Comparison of ENCODE assay signal across 8 cellular contexts in the genomic region with DNA sequence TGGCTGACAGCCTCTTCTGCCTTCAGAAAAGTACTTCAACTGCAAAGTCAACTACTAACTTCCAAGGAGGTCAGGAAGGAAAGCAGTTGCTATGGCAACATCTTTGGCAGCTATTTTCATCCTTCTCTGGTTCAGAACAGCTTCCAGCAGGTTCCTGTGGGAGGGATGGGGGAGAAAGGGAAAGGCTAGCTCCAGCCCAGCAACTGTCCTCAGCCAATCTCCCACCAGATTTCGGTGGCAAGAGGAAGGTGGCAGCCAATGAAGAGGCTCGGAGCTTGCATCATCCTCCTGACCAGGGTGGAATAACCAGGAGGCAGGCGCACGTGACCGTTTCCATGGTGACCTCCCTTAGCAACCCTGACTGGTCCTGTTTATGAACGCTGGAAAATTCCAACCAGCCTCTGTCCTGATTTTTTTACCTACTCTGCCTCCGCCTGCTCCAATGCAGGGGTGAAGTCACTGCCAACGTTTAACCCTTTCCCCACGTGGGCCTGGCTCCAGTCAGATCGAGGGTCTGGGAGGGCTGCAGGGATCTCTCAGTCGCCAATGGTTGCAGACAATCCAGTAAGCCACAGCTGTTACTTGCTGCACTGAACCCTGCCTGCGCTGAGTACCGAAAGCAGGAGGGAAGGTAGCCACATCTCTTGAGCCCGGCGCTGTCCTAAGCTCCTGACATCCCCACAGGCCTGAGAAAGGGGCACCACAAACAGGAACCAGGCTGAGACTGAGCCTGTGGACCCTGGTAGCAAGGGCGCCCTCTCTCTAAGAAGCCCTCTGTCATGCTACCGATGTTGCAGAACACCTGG. TPM values are rescaled to one million over a fixed set of nuclear protein-coding genes. Genes with fewer than 3 reads are reported as not detected.
DNase-seq lines count a peak whose midpoint lies in the region; ATAC-seq, FAIRE-seq and TF ChIP-seq lines count a peak whose summit lies in the region.

No MANE protein-coding gene starts in this region.

- H2AFZ ChIP-seq in H1 (ENCODE audit: low read length), result no peak overlapping the region

- peak; percentile 42 for FAIRE-seq in H1 (lab: Jason Lieb, UNC)

- peak in 1 of 2 experiments; percentile 68; a peak in 2 of 3 replicates for TF ChIP-seq POLR2A in H1 (IDR thresholded peaks at IDR 0.05; ENCODE audit: control extremely low read depth in 1 of 2, low read depth in 2 of 2, low read length in 2 of 2)

- DNase-seq in Caki2 (ENCODE audit: low read depth), result peak; percentile 100
- DNase-seq in NCI-H1436 treated with DMSO at 0.1 percent for 48 hours (lab: John Stamatoyannopoulos, UW), result peak; percentile 96
- DNase-seq in SKM-1 (lab: John Stamatoyannopoulos, UW; ENCODE audit: unreplicated experiment), result peak; percentile 88
- DNase-seq in H1 (ENCODE audit: low read depth in 1 of 2, low spot score in 2 of 2), result peak; percentile 95 to 97
- peak; percentile 64 for DNase-seq in stimulated activated naive CD8-positive, alpha-beta T cell treated with anti-CD3 and anti-CD28 coated beads, Interleukin-15, Interleukin-2, amounts not matched to agents 100 U/mL and 50 U/mL, for 24 hours

- H2BK15ac ChIP-seq in H1 (ENCODE audit: low read length), result peak overlapping the region; percentile 20; the same call in 1 of the 2 replicates

- peak overlapping the region; percentile 94 for H4K91ac ChIP-seq in H1 (replicated peaks; ENCODE audit: insufficient read length, low read length)

- H4K20me1 ChIP-seq in H1 (replicated peaks in 1 of 2; ENCODE audit: control insufficient read depth in 1 of 2, insufficient read depth in 2 of 2, low read length in 2 of 2), result no peaks in the 10 kb centered on the region

- TF ChIP-seq CTCF in H1 (IDR thresholded peaks at IDR 0.05; ENCODE audit: control extremely low read depth in 1 of 3, insufficient read depth in 1 of 3, low read depth in 1 of 3, low read length in 3 of 3), result no peak
- TF ChIP-seq CTCF in liver (IDR thresholded peaks at IDR 0.05; ENCODE audit: low read depth, low read length, missing input control), result no peak

- peak overlapping the region; percentile 84 to 86 for H3K4me2 ChIP-seq in H1 (ENCODE audit: insufficient read depth in 1 of 2, low read depth in 2 of 2, low read length in 2 of 2)

- no peak; a peak in 1 of 3 replicates for TF ChIP-seq EP300 in H1 (IDR thresholded peaks at IDR 0.05; ENCODE audit: borderline replicate concordance in 1 of 2, low read depth in 2 of 2, low read length in 2 of 2)

- H3K79me2 ChIP-seq in H1 (ENCODE audit: control insufficient read depth in 1 of 2, insufficient read depth in 2 of 2, low read length in 2 of 2), result no peaks in the 10 kb centered on the region

- 4% methylated on average over 17 of the region's 17 CpGs; no CpG with 5 or more reads in 1 of the 2 experiments for WGBS in H1 (ENCODE audit: extremely low coverage in 1 of 2, insufficient coverage in 1 of 2, insufficient read length in 1 of 2, insufficient replicate concordance in 2 of 2, low coverage in 1 of 2, low lambda C conversion rate in 2 of 2, missing lambda C conversion rate in 1 of 2), 2 experiments
- 18% methylated on average over 17 of the region's 17 CpGs for WGBS in liver

- H4K8ac ChIP-seq in H1 (ENCODE audit: extremely low read depth, insufficient read depth, low read length), result peak overlapping the region; percentile 97

- H2BK12ac ChIP-seq in H1 (ENCODE audit: low read depth, low read length), result peak overlapping the region; percentile 99

- H3K27me3 ChIP-seq in H1 (replicated peaks in 1 of 4; ENCODE audit: control insufficient read depth in 3 of 4, extremely low read depth in 1 of 4, insufficient read depth in 3 of 4, low read length in 3 of 4), result no peaks in the 10 kb centered on the region
- H3K27me3 ChIP-seq in liver (ENCODE audit: control insufficient read depth in 4 of 4, insufficient read depth in 4 of 4, low read length in 3 of 4), result no peaks in the 10 kb centered on the region

- no peak overlapping the region for H3K14ac ChIP-seq in H1 (ENCODE audit: insufficient read length)

- no peak overlapping the region for H3K23ac ChIP-seq in H1 (ENCODE audit: insufficient read length)

- no peaks in the 10 kb centered on the region for H3K36me3 ChIP-seq in H1 (ENCODE audit: control insufficient read depth in 2 of 4, insufficient read depth in 4 of 4, low read length in 3 of 4)
- H3K36me3 ChIP-seq in liver (ENCODE audit: control insufficient read depth in 4 of 4, insufficient read depth in 3 of 4, low read depth in 1 of 4, low read length in 3 of 4), result no peaks in the 10 kb centered on the region

- H2BK5ac ChIP-seq in H1 (ENCODE audit: low read depth, low read length), result peak overlapping the region; percentile 99

- no peaks in the 10 kb centered on the region; the same call in none of the 2 replicates for H3K23me2 ChIP-seq in H1 (ENCODE audit: low read depth, low read length)

- H3K9me3 ChIP-seq in H1 (ENCODE audit: insufficient read depth in 2 of 2, low read depth in 1 of 2, low read length in 1 of 2) (no peaks in the 10 kb centered on the region), liver (ENCODE audit: control insufficient read depth in 4 of 4, low read length in 3 of 4) (no peaks in the 10 kb centered on the region)

- CTCF ChIA-PET in H1 (lab: Charles Lee; ENCODE audit: partially characterized antibody), result interaction anchor here (0.6 to 29.0 kb wide), 10 partner anchors 11 to 1081 kb away, joined by 3 to 809 read pairs (median 6); a partner anchor contains a TSS

- ATAC-seq in GM21825 (IDR thresholded peaks at IDR 0.05; ENCODE audit: unreplicated experiment) (peak; percentile 38), HG02571 (IDR thresholded peaks at IDR 0.05; ENCODE audit: unreplicated experiment) (no peak)
- peak; percentile 62 for ATAC-seq in stimulated activated naive CD8-positive, alpha-beta T cell treated with anti-CD3 and anti-CD28 coated beads, Interleukin-15, Interleukin-2, amounts not matched to agents 100 U/mL and 50 U/mL, for 24 hours

- peak overlapping the region; percentile 97; the same call in 1 of the 2 replicates for H2BK20ac ChIP-seq in H1 (ENCODE audit: low read length)

- H3K18ac ChIP-seq in H1 (ENCODE audit: extremely low read depth, low read length), result peak overlapping the region; percentile 99

- peak overlapping the region; percentile 98 for H2BK120ac ChIP-seq in H1 (replicated peaks; ENCODE audit: low read depth, low read length)

- POLR2A ChIA-PET in H1 (lab: Charles Lee; ENCODE audit: partially characterized antibody), result interaction anchor here (0.5 to 29.8 kb wide), 9 partner anchors 18 to 727 kb away, joined by 3 to 1569 read pairs (median 5); a partner anchor contains a TSS

- H3K4me3 ChIP-seq in H1 (ENCODE audit: extremely low read depth in 1 of 4, insufficient read depth in 2 of 4, low read depth in 3 of 4, low read length in 4 of 4) (peak overlapping the region; percentile 24 to 49 (median 40); a peak in 7 of 8 replicates), liver (ENCODE audit: low read depth in 1 of 3, low read length in 3 of 3) (no peak overlapping the region)

- H3K79me1 ChIP-seq in H1 (ENCODE audit: low read depth, low read length), result no peaks in the 10 kb centered on the region

- H3K9ac ChIP-seq in H1 (replicated peaks in 1 of 4; ENCODE audit: extremely low read depth in 1 of 4, low read depth in 3 of 4, low read length in 3 of 4) (peak overlapping the region in 3 of 4 experiments; percentile 77 to 91 (median 87); a peak in 6 of 7 replicates), liver (ENCODE audit: low read depth in 1 of 2, low read length in 2 of 2) (peak overlapping the region; percentile 4 to 10)

- H3K27ac ChIP-seq in H1 (ENCODE audit: low read depth, low read length), result peak overlapping the region; percentile 96
- peak overlapping the region; percentile 89 to 97 for H3K27ac ChIP-seq in liver (ENCODE audit: low read depth in 1 of 2, low read length in 2 of 2)

- peak overlapping the region; percentile 93 for H4K5ac ChIP-seq in H1 (ENCODE audit: insufficient read length, low read depth, low read length)

- peaks cover 44 to 56% (median 49%) of the 10 kb centered on the region in 4 experiments for H3K4me1 ChIP-seq in H1 (replicated peaks in 1 of 4; ENCODE audit: control insufficient read depth in 3 of 4, insufficient read depth in 4 of 4, low read length in 3 of 4)
- peaks cover 10 to 42% (median 22%) of the 10 kb centered on the region in 4 donors for H3K4me1 ChIP-seq in liver (ENCODE audit: control insufficient read depth in 4 of 4, insufficient read depth in 4 of 4, low read length in 3 of 4)

- peak overlapping the region; percentile 79 for H3K56ac ChIP-seq in H1 (replicated peaks; ENCODE audit: insufficient read length, low read depth, low read length)

- peak overlapping the region; percentile 100; the same call in 1 of the 2 replicates for H2AK5ac ChIP-seq in H1 (ENCODE audit: low read depth, low read length)

- TF ChIP-seq RAD21 in H1 (IDR thresholded peaks at IDR 0.05 in 1 of 2, conservative IDR thresholded peaks at IDR 0.05 in 1 of 2; ENCODE audit: low read depth in 2 of 2, low read length in 2 of 2), result no peak
- TF ChIP-seq RAD21 in liver (IDR thresholded peaks at IDR 0.05), result no peak

- H3K4ac ChIP-seq in H1 (replicated peaks; ENCODE audit: insufficient read length, low read depth, low read length), result peak overlapping the region; percentile 92

- in situ Hi-C loops in Caki2 (cut with HindIII; ENCODE audit: low pct_unique_long_range_greater_than_20kb, low sequenced_read_pairs), result no loop called here

RNA-seq across cellular contexts. Expression of a gene that starts 11.2 kb away (rescaled TPM):
- 107 and 234 TPM in 2 replicates for total RNA-seq in Caki2 (2014; rRNA removed; shearing (Covaris generic); ENCODE audit: low replicate concordance)
- total RNA-seq in H1 (2021; fragmentation: NEBNext Ultra II Directional; extraction: Animal tissue kit (Norgen Biotek cat#: 25700)), result 911 and 984 TPM in 2 replicates
- polyA plus RNA-seq in H1 (2011; rRNA removed) (115 and 138 TPM in 2 replicates), liver (1,000 to 10,000 TPM in 1 of 2 donors, 10 to 100 TPM in 1; 11.9 to 3,868 TPM)
- polyA plus RNA-seq in H1 (2011; cell fraction: cytosol; rRNA removed), result 212 TPM
- polyA plus RNA-seq in H1 (2011; cell fraction: nucleus; rRNA removed), result 619 TPM
- 175 to 282 TPM (median 222 TPM) in 4 replicates for polyA plus RNA-seq in H1 (2012, experiment 1 of 2)
- 15.8 TPM for polyA plus RNA-seq in H1 (2012, experiment 2 of 2)
- polyA plus RNA-seq in H1 (2013, experiment 1 of 2), result 300 TPM
- polyA plus RNA-seq in H1 (2013, experiment 2 of 2), result 230 TPM
- 1,379 and 1,792 TPM in 2 replicates for polyA minus RNA-seq in H1 (2011; rRNA and poly(A)+ RNA removed)
- 1,548 TPM for polyA minus RNA-seq in H1 (2011; cell fraction: cytosol; rRNA and poly(A)+ RNA removed)
- polyA minus RNA-seq in H1 (2011; cell fraction: nucleus; rRNA and poly(A)+ RNA removed), result 4,417 TPM
- total RNA-seq in liver, result 1,000 to 10,000 TPM; 3,688 to 8,306 TPM

RNA-seq across cellular contexts. Expression of a gene that starts 37.2 kb away (rescaled TPM):
- 42.2 and 58.0 TPM in 2 replicates for total RNA-seq in Caki2 (2014; rRNA removed; shearing (Covaris generic); ENCODE audit: low replicate concordance)
- 59.4 and 59.8 TPM in 2 replicates for total RNA-seq in H1 (2021; fragmentation: NEBNext Ultra II Directional; extraction: Animal tissue kit (Norgen Biotek cat#: 25700))
- polyA plus RNA-seq in H1 (2011; rRNA removed), result 77.7 and 111 TPM in 2 replicates
- polyA plus RNA-seq in H1 (2011; cell fraction: cytosol; rRNA removed), result 81.5 TPM
- 125 TPM for polyA plus RNA-seq in H1 (2011; cell fraction: nucleus; rRNA removed)
- polyA plus RNA-seq in H1 (2012, experiment 1 of 2), result 25.2 to 54.4 TPM (median 48.4 TPM) in 4 replicates
- polyA plus RNA-seq in H1 (2012, experiment 2 of 2), result 47.9 TPM
- polyA plus RNA-seq in H1 (2013, experiment 1 of 2), result 44.5 TPM
- polyA plus RNA-seq in H1 (2013, experiment 2 of 2), result 50.1 TPM
- 40.4 and 48.7 TPM in 2 replicates for polyA minus RNA-seq in H1 (2011; rRNA and poly(A)+ RNA removed)
- polyA minus RNA-seq in H1 (2011; cell fraction: cytosol; rRNA and poly(A)+ RNA removed), result 40.9 TPM
- polyA minus RNA-seq in H1 (2011; cell fraction: nucleus; rRNA and poly(A)+ RNA removed), result 32.2 TPM
- 10 to 100 TPM; 33.7 to 59.5 TPM for total RNA-seq in liver
- 10 to 100 TPM; 45.6 to 62.0 TPM for polyA plus RNA-seq in liver

Comparison
In these comparisons a context has a peak if more than half of its experiments do, and no peak if none do; other contexts are left out.
1. H3K4me3 ChIP-seq: peak in H1 (4 of 4); none in liver (0 of 3).
2. Peak in every context shown above with its lines, with median percentiles within 50 percentile points of each other: DNase-seq.